In genomic region chr17:37294888-37295287, GRCh38 we compare ENCODE assay signal across 17 cellular contexts.
DNase-seq lines count a peak whose midpoint lies in the region; ATAC-seq and TF ChIP-seq lines count a peak whose summit lies in the region.
"Had no signal": no experiment of that assay in that cellular context is flagged by ENCODE, and none has a peak within 500 bp of the region (broad histone marks: within the 10 kb centered on the region; RNA-seq: fewer than 3 reads in every experiment).

No MANE protein-coding gene starts in this region.

- no CpG with 5 or more reads among the region's 4 CpGs for WGBS in neuronal stem cell (ENCODE audit: extremely low coverage in 2 of 2, insufficient read length in 2 of 2, insufficient replicate concordance in 1 of 2), 2 donors

- no peak overlapping the region for H4K8ac ChIP-seq in neuronal stem cell (ENCODE audit: low read depth, low read length)

- no peak for ATAC-seq in activated naive CD4-positive, alpha-beta T cell treated with anti-CD3 and anti-CD28 coated beads, Interleukin-2, amount 50 U/mL, for 72 hours
- ATAC-seq in GM19395 (IDR thresholded peaks at IDR 0.05; ENCODE audit: unreplicated experiment): no peak
- ATAC-seq in HG02981 (IDR thresholded peaks at IDR 0.05; ENCODE audit: unreplicated experiment): no peak
- no peak for ATAC-seq in GM19397 (IDR thresholded peaks at IDR 0.05; ENCODE audit: unreplicated experiment)

- H3K9ac ChIP-seq in iPS-20b (ENCODE audit: low read depth, low read length): peak overlapping the region; percentile 58; the same call in 1 of the 2 replicates
- H3K9ac ChIP-seq in neuronal stem cell (ENCODE audit: low read depth, low read length, poor library complexity): no peak overlapping the region
- H3K9ac ChIP-seq: BLaER1 had no signal

- no peaks in the 10 kb centered on the region for H3K9me3 Mint-ChIP-seq in activated naive CD4-positive, alpha-beta T cell treated with anti-CD3 and anti-CD28 coated beads, Interleukin-2, amount 50 U/mL, for 72 hours

- peak overlapping the region; percentile 5 to 51 for H3K27ac Mint-ChIP-seq in activated naive CD4-positive, alpha-beta T cell treated with anti-CD3 and anti-CD28 coated beads, Interleukin-2, amount 50 U/mL, for 72 hours

- H2BK12ac ChIP-seq in neuronal stem cell (ENCODE audit: low read length): no peak overlapping the region

- H3K27me3 ChIP-seq in iPS-20b (ENCODE audit: insufficient read depth, low read length) (no peaks in the 10 kb centered on the region), neuronal stem cell (ENCODE audit: control insufficient read depth in 3 of 3, insufficient read depth in 3 of 3, low read depth in 1 of 3, low read length in 3 of 3) (no peaks in the 10 kb centered on the region)
- H3K27me3 ChIP-seq: BLaER1, Peyer's patch had no signal

- H2BK15ac ChIP-seq in neuronal stem cell (ENCODE audit: low read length): no peak overlapping the region

- H3K4me3 ChIP-seq in iPS-20b (ENCODE audit: low read length) (no peak overlapping the region; the same call in 1 of the 2 replicates), neuronal stem cell (ENCODE audit: low read length in 2 of 2) (no peak overlapping the region)
- H3K4me3 ChIP-seq: BLaER1, Peyer's patch had no signal

- H3K18ac ChIP-seq in neuronal stem cell (ENCODE audit: low read length): no peak overlapping the region

- peaks cover 24% of the 10 kb centered on the region; the same call in 1 of the 2 replicates for H3K4me1 ChIP-seq in iPS-20b (ENCODE audit: insufficient read depth, low read length)
- H3K4me1 ChIP-seq in neuronal stem cell (ENCODE audit: control insufficient read depth in 2 of 2, insufficient read depth in 1 of 2, low read depth in 1 of 2, low read length in 2 of 2): peaks cover 14 to 17% of the 10 kb centered on the region in 2 donors
- H3K4me1 ChIP-seq: Peyer's patch had no signal

- H4K91ac ChIP-seq in neuronal stem cell (ENCODE audit: low read depth, low read length, poor library complexity): no peak overlapping the region

- no peaks in the 10 kb centered on the region for H3K36me3 Mint-ChIP-seq in activated naive CD4-positive, alpha-beta T cell treated with anti-CD3 and anti-CD28 coated beads, Interleukin-2, amount 50 U/mL, for 72 hours

- H3K4me2 ChIP-seq in neuronal stem cell (ENCODE audit: insufficient read depth, low read length, poor library complexity, severe bottlenecking): no peak overlapping the region
- H3K4me2 ChIP-seq: BLaER1 had no signal

- no peaks in the 10 kb centered on the region for H3K79me1 ChIP-seq in neuronal stem cell (ENCODE audit: low read depth, low read length)

- DNase-seq in activated naive CD4-positive, alpha-beta T cell treated with anti-CD3 and anti-CD28 coated beads, Interleukin-2, amount 50 U/mL, for 72 hours (ENCODE audit: low spot score in 2 of 2): no peak
- DNase-seq in activated naive CD4-positive, alpha-beta T cell (lab: John Stamatoyannopoulos, UW): no peak
- no peak for DNase-seq in neuronal stem cell (ENCODE audit: low spot score)
- DNase-seq: 8988T, HCEC 1CT, Kasumi-1, NCI-H2029, NCI-H2171 treated with DMSO at 0.1 percent for 48 hours, NCI-H774, Peyer's patch, SHP77 had no signal

- H2BK5ac ChIP-seq in neuronal stem cell (ENCODE audit: low read length): no peak overlapping the region

- H3K4ac ChIP-seq in neuronal stem cell (ENCODE audit: low read length): no peak overlapping the region

- H3K9me3 ChIP-seq in iPS-20b (ENCODE audit: insufficient read depth, low read depth, low read length) (no peaks in the 10 kb centered on the region), neuronal stem cell (replicated peaks in 1 of 2; ENCODE audit: control insufficient read depth in 2 of 2, insufficient read depth in 1 of 2, low read depth in 1 of 2, low read length in 2 of 2) (no peaks in the 10 kb centered on the region)
- H3K9me3 ChIP-seq: BLaER1, Peyer's patch had no signal

- H2BK120ac ChIP-seq in neuronal stem cell (ENCODE audit: low read depth, low read length): no peak overlapping the region

- H3K36me3 ChIP-seq in iPS-20b (ENCODE audit: insufficient read depth, low read depth, low read length) (no peaks in the 10 kb centered on the region), neuronal stem cell (replicated peaks in 1 of 2; ENCODE audit: control insufficient read depth in 2 of 2, insufficient read depth in 2 of 2, low read length in 2 of 2) (no peaks in the 10 kb centered on the region)
- H3K36me3 ChIP-seq: Peyer's patch had no signal

- H3K27ac ChIP-seq in VCaP (peak overlapping the region; percentile 48), iPS-20b (ENCODE audit: low read length) (peak overlapping the region; percentile 87), neuronal stem cell (replicated peaks; ENCODE audit: low read length) (no peak overlapping the region)
- H3K27ac ChIP-seq: BLaER1, Peyer's patch had no signal

- H2AFZ ChIP-seq in neuronal stem cell (ENCODE audit: low read length): no peak overlapping the region

- no peak overlapping the region for H3K23ac ChIP-seq in neuronal stem cell (ENCODE audit: low read depth, low read length, poor library complexity)

- H3K14ac ChIP-seq in neuronal stem cell (ENCODE audit: low read length): no peak overlapping the region

- no peak overlapping the region for H2AK5ac ChIP-seq in neuronal stem cell (ENCODE audit: low read depth, low read length)

- TF ChIP-seq CTCF in VCaP (conservative IDR thresholded peaks at IDR 0.05): no peak
